In the genomic region with DNA sequence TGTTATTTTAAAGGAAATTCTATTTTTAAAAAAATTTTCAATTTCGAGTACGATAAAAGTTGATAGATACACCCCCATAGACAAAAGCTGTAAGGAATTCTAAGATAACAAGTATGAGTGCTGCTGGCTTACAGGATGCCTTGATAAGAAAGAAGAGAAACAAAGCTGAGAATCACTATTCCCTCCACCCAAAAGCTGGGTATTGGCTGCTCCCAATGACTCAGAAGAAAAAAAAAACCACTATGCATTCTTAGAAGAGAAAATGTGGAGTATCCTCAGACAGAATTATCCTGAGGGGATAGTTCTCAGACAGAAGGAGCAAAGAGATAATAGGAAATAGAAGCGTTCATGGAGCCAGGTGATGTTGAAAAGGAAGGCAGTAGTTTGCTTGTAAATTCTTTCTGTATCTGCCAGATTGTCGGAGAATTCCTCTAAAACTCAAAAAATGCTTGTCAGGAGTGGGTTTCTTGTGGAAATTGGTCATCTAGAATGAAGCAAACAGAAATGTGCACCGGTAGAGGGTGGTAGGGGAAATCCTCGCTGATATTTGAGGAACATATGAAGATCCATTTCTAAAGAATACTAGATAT, we compare ENCODE assay signal across 30 cellular contexts.
"Had no signal": no experiment of that assay in that cellular context is flagged by ENCODE, and none has a peak within 500 bp of the region (broad histone marks: within the 10 kb centered on the region; RNA-seq: fewer than 3 reads in every experiment).

No MANE protein-coding gene starts in this region.

- H3K4me1 ChIP-seq: pancreas, prostate gland, stomach, tibial artery had no signal

- H3K27me3 Mint-ChIP-seq: activated CD8-positive, alpha-beta memory T cell treated with anti-CD3 and anti-CD28 coated beads, Interleukin-2, amount 10 ng/mL, durations not matched to agents 7 days and 5 days; brain; effector memory CD8-positive, alpha-beta T cell had no signal

- H3K36me3 ChIP-seq: cardiac muscle cell, pancreas, prostate gland, stomach, tibial artery had no signal

- H3K4me3 Mint-ChIP-seq: activated CD4-positive, alpha-beta T cell treated with anti-CD3 and anti-CD28 coated beads for 36 hours; activated CD8-positive, alpha-beta memory T cell treated with anti-CD3 and anti-CD28 coated beads, Interleukin-2, amount 10 ng/mL, durations not matched to agents 7 days and 5 days; activated CD8-positive, alpha-beta T cell treated with anti-CD3 and anti-CD28 coated beads, Interleukin-2, amount 10 ng/mL, durations not matched to agents 7 days and 5 days; activated naive CD8-positive, alpha-beta T cell; brain; effector memory CD8-positive, alpha-beta T cell; stimulated activated naive B cell treated with anti-CD40 and anti-IgM and Interleukin-4, amounts not matched to agents 10 μg/mL and 1 μg/mL and 100 μg/mL, for 72 hours had no signal

- ATAC-seq: activated CD4-positive, alpha-beta T cell treated with anti-CD3 and anti-CD28 coated beads for 36 hours; activated CD8-positive, alpha-beta memory T cell treated with anti-CD3 and anti-CD28 coated beads, Interleukin-2, amount 10 ng/mL, durations not matched to agents 7 days and 5 days; activated CD8-positive, alpha-beta T cell treated with anti-CD3 and anti-CD28 coated beads, Interleukin-2, amount 10 ng/mL, durations not matched to agents 7 days and 5 days; effector memory CD8-positive, alpha-beta T cell; left ventricle myocardium superior; pancreas; stimulated activated naive B cell treated with anti-CD40 and anti-IgM and Interleukin-4, amounts not matched to agents 10 μg/mL and 1 μg/mL and 100 μg/mL, for 72 hours had no signal

- H3K27ac Mint-ChIP-seq: activated CD4-positive, alpha-beta T cell treated with anti-CD3 and anti-CD28 coated beads for 36 hours; activated CD8-positive, alpha-beta memory T cell treated with anti-CD3 and anti-CD28 coated beads, Interleukin-2, amount 10 ng/mL, durations not matched to agents 7 days and 5 days; activated CD8-positive, alpha-beta T cell treated with anti-CD3 and anti-CD28 coated beads, Interleukin-2, amount 10 ng/mL, durations not matched to agents 7 days and 5 days; activated naive CD8-positive, alpha-beta T cell; brain; effector memory CD8-positive, alpha-beta T cell; stimulated activated naive B cell treated with anti-CD40 and anti-IgM and Interleukin-4, amounts not matched to agents 10 μg/mL and 1 μg/mL and 100 μg/mL, for 72 hours had no signal

- H3K27me3 ChIP-seq: cardiac muscle cell, pancreas, stomach, tibial artery had no signal

- H3K9me3 ChIP-seq: pancreas, prostate gland, stomach, tibial artery had no signal

- H3K4me1 Mint-ChIP-seq: activated CD4-positive, alpha-beta T cell treated with anti-CD3 and anti-CD28 coated beads for 36 hours; activated CD8-positive, alpha-beta memory T cell treated with anti-CD3 and anti-CD28 coated beads, Interleukin-2, amount 10 ng/mL, durations not matched to agents 7 days and 5 days; brain; stimulated activated naive B cell treated with anti-CD40 and anti-IgM and Interleukin-4, amounts not matched to agents 10 μg/mL and 1 μg/mL and 100 μg/mL, for 72 hours had no signal

- FAIRE-seq: endothelial cell of umbilical vein, keratinocyte, pancreas, TTC549 had no signal

- H3K4me3 ChIP-seq: cardiac muscle cell, pancreas, prostate gland, stomach, tibial artery had no signal

- H3K27ac ChIP-seq: cardiac muscle cell, pancreas, prostate gland, stomach, tibial artery had no signal

- H3K36me3 Mint-ChIP-seq: activated CD8-positive, alpha-beta memory T cell treated with anti-CD3 and anti-CD28 coated beads, Interleukin-2, amount 10 ng/mL, durations not matched to agents 7 days and 5 days; activated naive CD8-positive, alpha-beta T cell; brain; stimulated activated naive B cell treated with anti-CD40 and anti-IgM and Interleukin-4, amounts not matched to agents 10 μg/mL and 1 μg/mL and 100 μg/mL, for 72 hours had no signal

- DNase-seq: activated CD4-positive, alpha-beta T cell treated with anti-CD3 and anti-CD28 coated beads for 36 hours; activated CD4-positive, CD25-positive, alpha-beta regulatory T cell; activated CD8-positive, alpha-beta memory T cell treated with anti-CD3 and anti-CD28 coated beads, Interleukin-2, amount 10 ng/mL, durations not matched to agents 7 days and 5 days; activated CD8-positive, alpha-beta T cell treated with anti-CD3 and anti-CD28 coated beads, Interleukin-2, amount 10 ng/mL, durations not matched to agents 7 days and 5 days; activated effector memory CD4-positive, alpha-beta T cell treated with Interleukin-2 at 50 U/mL for 16 hours; activated naive CD4-positive, alpha-beta T cell treated with Interleukin-2 at 50 U/mL for 16 hours; activated T-cell treated with anti-CD3 and anti-CD28 coated beads, Interleukin-2, amount 50 U/mL, for 48 hours; aorta; cortex of kidney; effector memory CD8-positive, alpha-beta T cell; foreskin fibroblast; head of caudate nucleus; hippocampal formation; left cardiac atrium; left ventricle myocardium superior; nucleus accumbens; pancreas; retina; stimulated activated CD4-positive, alpha-beta T cell treated with anti-CD3 and anti-CD28 coated beads, Interleukin-15, amount 100 ng/mL, for 24 hours; stimulated activated CD4-positive, alpha-beta T cell treated with anti-CD3 and anti-CD28 coated beads, Interleukin-2, amount 100 ng/mL, for 24 hours; stimulated activated naive B cell treated with anti-CD40 and anti-IgM and Interleukin-4, amounts not matched to agents 10 μg/mL and 1 μg/mL and 100 μg/mL, for 72 hours; stomach; tibial artery had no signal

- H3K9me3 Mint-ChIP-seq: stimulated activated naive B cell treated with anti-CD40 and anti-IgM and Interleukin-4, amounts not matched to agents 10 μg/mL and 1 μg/mL and 100 μg/mL, for 72 hours had no signal
